In the genomic region with DNA sequence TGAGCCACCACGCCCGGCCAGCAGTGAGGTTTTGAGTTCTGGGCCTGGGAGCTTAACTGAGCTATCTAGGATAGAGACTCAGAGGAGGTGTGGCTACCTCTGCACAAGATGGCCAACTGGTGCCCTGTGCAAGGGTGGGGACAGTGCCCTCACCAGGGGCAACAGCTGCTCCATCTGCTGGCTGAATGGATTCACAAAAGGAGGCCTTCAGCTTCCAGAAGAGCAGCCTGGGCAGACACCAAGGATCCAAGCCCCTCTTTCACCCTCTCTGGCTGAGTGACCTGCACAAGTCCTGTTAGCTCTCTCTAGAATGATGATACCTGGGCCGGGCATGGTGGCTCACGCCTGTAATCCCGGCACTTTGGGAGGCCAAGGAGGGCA, we compare ENCODE assay signal across 1 cellular context.
TF ChIP-seq lines count a peak whose summit lies in the region.

No MANE protein-coding gene starts in this region.

TF ChIP-seq in HepG2, 621 proteins besides CTCF, POLR2A, EP300 and RAD21:
- TF ChIP-seq GATA4 (IDR thresholded peaks at IDR 0.05; ENCODE audit: borderline replicate concordance, low read depth) = no peak
- 0 out of 2 replicates have a peak, but pooled peaks have one; percentile 51 for TF ChIP-seq HNRNPL (IDR thresholded peaks at IDR 0.05; ENCODE audit: low read depth, low read length)
- TF ChIP-seq ZNF652 (CRISPR knock-in tag; IDR thresholded peaks at IDR 0.05; ENCODE audit: borderline replicate concordance, low read depth) = no peak
- no peak for TF ChIP-seq KAT2B (IDR thresholded peaks at IDR 0.05; ENCODE audit: borderline replicate concordance, low read depth, low read length)
- TF ChIP-seq ZNF724P (CRISPR knock-in tag; IDR thresholded peaks at IDR 0.05; ENCODE audit: borderline replicate concordance) = no peak
- no peak for TF ChIP-seq ARNT2 (CRISPR knock-in tag; IDR thresholded peaks at IDR 0.05; ENCODE audit: low read depth)
- TF ChIP-seq ZNF816 (CRISPR knock-in tag; IDR thresholded peaks at IDR 0.05; ENCODE audit: borderline replicate concordance) = no peak
- no peak for TF ChIP-seq ZNF329 (CRISPR knock-in tag; IDR thresholded peaks at IDR 0.05; ENCODE audit: low read depth)
- peak; percentile 36; the same call in 1 of the 2 replicates for TF ChIP-seq STAG1 (CRISPR knock-in tag; IDR thresholded peaks at IDR 0.05)
- no peak for TF ChIP-seq ZNF776 (CRISPR knock-in tag; IDR thresholded peaks at IDR 0.05)
- TF ChIP-seq, protein P1, sequence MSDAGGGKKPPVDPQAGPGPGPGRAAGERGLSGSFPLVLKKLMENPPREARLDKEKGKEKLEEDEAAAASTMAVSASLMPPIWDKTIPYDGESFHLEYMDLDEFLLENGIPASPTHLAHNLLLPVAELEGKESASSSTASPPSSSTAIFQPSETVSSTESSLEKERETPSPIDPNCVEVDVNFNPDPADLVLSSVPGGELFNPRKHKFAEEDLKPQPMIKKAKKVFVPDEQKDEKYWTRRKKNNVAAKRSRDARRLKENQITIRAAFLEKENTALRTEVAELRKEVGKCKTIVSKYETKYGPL (CRISPR knock-in tag; IDR thresholded peaks at IDR 0.05) = no peak
- TF ChIP-seq ZSCAN25 (CRISPR knock-in tag; IDR thresholded peaks at IDR 0.05) = no peak
- TF ChIP-seq, protein P2, sequence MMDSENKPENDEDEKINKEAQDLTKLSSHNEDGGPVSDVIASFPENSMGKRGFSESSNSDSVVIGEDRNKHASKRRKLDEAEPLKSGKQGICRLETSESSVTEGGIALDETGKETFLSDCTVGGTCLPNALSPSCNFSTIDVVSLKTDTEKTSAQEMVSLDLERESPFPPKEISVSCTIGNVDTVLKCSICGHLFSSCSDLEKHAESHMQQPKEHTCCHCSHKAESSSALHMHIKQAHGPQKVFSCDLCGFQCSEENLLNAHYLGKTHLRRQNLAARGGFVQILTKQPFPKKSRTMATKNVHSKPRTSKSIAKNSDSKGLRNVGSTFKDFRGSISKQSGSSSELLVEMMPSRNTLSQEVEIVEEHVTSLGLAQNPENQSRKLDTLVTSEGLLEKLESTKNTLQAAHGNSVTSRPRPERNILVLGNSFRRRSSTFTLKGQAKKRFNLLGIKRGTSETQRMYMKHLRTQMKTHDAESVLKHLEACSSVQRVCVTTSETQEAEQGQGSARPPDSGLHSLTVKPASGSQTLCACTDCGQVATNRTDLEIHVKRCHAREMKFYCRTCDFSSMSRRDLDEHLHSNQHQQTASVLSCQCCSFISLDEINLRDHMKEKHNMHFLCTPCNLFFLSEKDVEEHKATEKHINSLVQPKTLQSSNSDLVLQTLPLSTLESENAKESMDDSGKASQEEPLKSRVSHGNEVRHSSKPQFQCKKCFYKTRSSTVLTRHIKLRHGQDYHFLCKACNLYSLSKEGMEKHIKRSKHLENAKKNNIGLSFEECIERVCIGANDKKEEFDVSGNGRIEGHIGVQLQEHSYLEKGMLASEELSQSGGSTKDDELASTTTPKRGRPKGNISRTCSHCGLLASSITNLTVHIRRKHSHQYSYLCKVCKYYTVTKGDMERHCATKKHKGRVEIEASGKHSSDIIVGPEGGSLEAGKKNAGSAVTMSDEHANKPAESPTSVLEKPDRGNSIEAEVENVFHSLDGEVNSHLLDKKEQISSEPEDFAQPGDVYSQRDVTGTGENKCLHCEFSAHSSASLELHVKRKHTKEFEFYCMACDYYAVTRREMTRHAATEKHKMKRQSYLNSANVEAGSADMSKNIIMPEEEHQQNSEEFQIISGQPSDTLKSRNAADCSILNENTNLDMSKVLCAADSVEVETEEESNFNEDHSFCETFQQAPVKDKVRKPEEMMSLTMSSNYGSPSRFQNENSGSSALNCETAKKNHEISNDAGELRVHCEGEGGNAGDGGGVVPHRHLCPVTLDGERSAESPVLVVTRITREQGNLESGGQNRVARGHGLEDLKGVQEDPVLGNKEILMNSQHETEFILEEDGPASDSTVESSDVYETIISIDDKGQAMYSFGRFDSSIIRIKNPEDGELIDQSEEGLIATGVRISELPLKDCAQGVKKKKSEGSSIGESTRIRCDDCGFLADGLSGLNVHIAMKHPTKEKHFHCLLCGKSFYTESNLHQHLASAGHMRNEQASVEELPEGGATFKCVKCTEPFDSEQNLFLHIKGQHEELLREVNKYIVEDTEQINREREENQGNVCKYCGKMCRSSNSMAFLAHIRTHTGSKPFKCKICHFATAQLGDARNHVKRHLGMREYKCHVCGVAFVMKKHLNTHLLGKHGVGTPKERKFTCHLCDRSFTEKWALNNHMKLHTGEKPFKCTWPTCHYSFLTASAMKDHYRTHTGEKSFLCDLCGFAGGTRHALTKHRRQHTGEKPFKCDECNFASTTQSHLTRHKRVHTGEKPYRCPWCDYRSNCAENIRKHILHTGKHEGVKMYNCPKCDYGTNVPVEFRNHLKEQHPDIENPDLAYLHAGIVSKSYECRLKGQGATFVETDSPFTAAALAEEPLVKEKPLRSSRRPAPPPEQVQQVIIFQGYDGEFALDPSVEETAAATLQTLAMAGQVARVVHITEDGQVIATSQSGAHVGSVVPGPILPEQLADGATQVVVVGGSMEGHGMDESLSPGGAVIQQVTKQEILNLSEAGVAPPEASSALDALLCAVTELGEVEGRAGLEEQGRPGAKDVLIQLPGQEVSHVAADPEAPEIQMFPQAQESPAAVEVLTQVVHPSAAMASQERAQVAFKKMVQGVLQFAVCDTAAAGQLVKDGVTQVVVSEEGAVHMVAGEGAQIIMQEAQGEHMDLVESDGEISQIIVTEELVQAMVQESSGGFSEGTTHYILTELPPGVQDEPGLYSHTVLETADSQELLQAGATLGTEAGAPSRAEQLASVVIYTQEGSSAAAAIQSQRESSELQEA (CRISPR knock-in tag; IDR thresholded peaks at IDR 0.05; ENCODE audit: not compliant biosample characterization) = no peak
